In the genomic region with DNA sequence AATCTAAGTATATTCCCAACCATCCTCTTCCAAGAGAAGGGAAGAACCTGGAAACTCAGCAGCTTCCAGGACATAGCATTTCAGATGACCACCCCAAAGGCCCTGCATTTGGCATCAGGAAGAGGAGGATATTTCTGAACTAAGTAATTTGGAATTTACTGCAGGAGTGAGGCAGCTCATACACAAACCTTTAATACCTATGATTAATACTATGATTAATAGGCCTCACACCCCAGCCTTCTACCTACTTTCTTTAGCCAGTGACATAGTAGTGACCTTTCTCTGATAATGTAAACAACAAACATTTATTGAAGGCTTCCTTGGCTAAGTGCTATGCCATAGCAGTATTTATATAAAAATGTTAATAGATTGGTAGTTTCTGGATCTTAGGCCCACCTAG, we compare ENCODE assay signal across 21 cellular contexts. TPM values are rescaled to one million over a fixed set of nuclear protein-coding genes. Genes with fewer than 3 reads are reported as not detected.
"Had no signal": no experiment of that assay in that cellular context is flagged by ENCODE, and none has a peak within 500 bp of the region (broad histone marks: within the 10 kb centered on the region; RNA-seq: fewer than 3 reads in every experiment).

No MANE protein-coding gene starts in this region.

- H3K27me3 Mint-ChIP-seq: activated CD4-positive, alpha-beta T cell treated with anti-CD3 and anti-CD28 coated beads for 36 hours; activated naive CD8-positive, alpha-beta T cell treated with anti-CD3 and anti-CD28 coated beads for 36 hours had no signal

- H3K4me2 ChIP-seq: hepatocyte had no signal

- H3K9me3 ChIP-seq: tibial artery had no signal

- H3K4me1 Mint-ChIP-seq: activated CD4-positive, alpha-beta T cell treated with anti-CD3 and anti-CD28 coated beads for 36 hours; activated naive CD8-positive, alpha-beta T cell treated with anti-CD3 and anti-CD28 coated beads for 36 hours; mesothelial cell of epicardium; nephron; WTC11 had no signal

- H3K27me3 ChIP-seq: hepatocyte, tibial artery had no signal

- H3K79me2 ChIP-seq: hepatocyte had no signal

- H2AFZ ChIP-seq: hepatocyte had no signal

- H3K36me3 Mint-ChIP-seq: activated naive CD8-positive, alpha-beta T cell treated with anti-CD3 and anti-CD28 coated beads for 36 hours had no signal

- H3K27ac Mint-ChIP-seq: activated CD4-positive, alpha-beta T cell treated with anti-CD3 and anti-CD28 coated beads for 36 hours; activated naive CD8-positive, alpha-beta T cell treated with anti-CD3 and anti-CD28 coated beads for 36 hours; activated T-helper 1 cell treated with anti-CD3 and anti-CD28 coated beads, Interleukin-12 subunit alpha, Interleukin-12 subunit beta, Interleukin-2, Interleukin-4 antibody, amounts not matched to agents 30 ng/mL and 10 ng/mL and 1 ng/mL, durations not matched to agents 14 hours and 24 hours and 36 hours; mesothelial cell of epicardium; nephron; T-helper 2 cell treated with Interferon-gamma antibody and Interleukin-4, amounts not matched to agents 5 μg/mL and 100 μg/mL, for 36 hours; WTC11 had no signal

- H3K4me3 Mint-ChIP-seq: activated CD4-positive, alpha-beta T cell treated with anti-CD3 and anti-CD28 coated beads for 36 hours; activated naive CD8-positive, alpha-beta T cell treated with anti-CD3 and anti-CD28 coated beads for 36 hours; activated T-helper 1 cell treated with anti-CD3 and anti-CD28 coated beads, Interleukin-12 subunit alpha, Interleukin-12 subunit beta, Interleukin-2, Interleukin-4 antibody, amounts not matched to agents 30 ng/mL and 10 ng/mL and 1 ng/mL, durations not matched to agents 14 hours and 24 hours and 36 hours; mesothelial cell of epicardium; nephron; T-helper 2 cell treated with Interferon-gamma antibody and Interleukin-4, amounts not matched to agents 5 μg/mL and 100 μg/mL, for 36 hours; WTC11 had no signal

- DNase-seq: activated CD4-positive, alpha-beta T cell treated with anti-CD3 and anti-CD28 coated beads for 36 hours; activated CD4-positive, alpha-beta T cell treated with anti-CD3 and anti-CD28 coated beads, Interleukin-2, amount 50 U/mL, for 48 hours; activated naive CD8-positive, alpha-beta T cell treated with anti-CD3 and anti-CD28 coated beads for 36 hours; activated T-cell treated with anti-CD3 and anti-CD28 coated beads for 4 hours; amygdala; caudate nucleus; islet precursor cell; stimulated activated CD4-positive, alpha-beta T cell treated with anti-CD3 and anti-CD28 coated beads, Interleukin-2, amount 100 ng/mL, for 24 hours; stimulated activated naive CD4-positive, alpha-beta T cell treated with Interleukin-2 at 50 U/mL for 16 hours; substantia nigra; tibial artery had no signal

- H3K4me3 ChIP-seq: hepatocyte, lung, tibial artery had no signal

- ATAC-seq: activated CD4-positive, alpha-beta T cell treated with anti-CD3 and anti-CD28 coated beads for 36 hours; left lobe of liver; WTC11 had no signal

- H3K9me3 Mint-ChIP-seq: activated naive CD8-positive, alpha-beta T cell treated with anti-CD3 and anti-CD28 coated beads for 36 hours; activated T-helper 1 cell treated with anti-CD3 and anti-CD28 coated beads, Interleukin-12 subunit alpha, Interleukin-12 subunit beta, Interleukin-2, Interleukin-4 antibody, amounts not matched to agents 30 ng/mL and 10 ng/mL and 1 ng/mL, durations not matched to agents 14 hours and 24 hours and 36 hours; mesothelial cell of epicardium; nephron; T-helper 2 cell treated with Interferon-gamma antibody and Interleukin-4, amounts not matched to agents 5 μg/mL and 100 μg/mL, for 36 hours; WTC11 had no signal

- H3K27ac ChIP-seq: hepatocyte, tibial artery had no signal

RNA-seq across cellular contexts. Expression of a gene that starts 23.3 kb away (rescaled TPM):
- total RNA-seq: activated CD4-positive, alpha-beta T cell treated with anti-CD3 and anti-CD28 coated beads for 36 hours; activated naive CD8-positive, alpha-beta T cell treated with anti-CD3 and anti-CD28 coated beads for 36 hours; activated T-helper 1 cell treated with anti-CD3 and anti-CD28 coated beads, Interleukin-12 subunit alpha, Interleukin-12 subunit beta, Interleukin-2, Interleukin-4 antibody, amounts not matched to agents 30 ng/mL and 10 ng/mL and 1 ng/mL, durations not matched to agents 14 hours and 24 hours and 36 hours; hepatocyte; left lobe of liver; lung; mesothelial cell of epicardium; posterior vena cava; urinary bladder; WTC11 had no signal
- polyA plus RNA-seq: hepatocyte, lung, urinary bladder had no signal
